ENCODE assay signal across 8 cellular contexts in genomic region chr10:102642553-102643345, GRCh38. TPM values are rescaled to one million over a fixed set of nuclear protein-coding genes. Genes with fewer than 3 reads are reported as not detected.
A peak's percentile ranks its signal among the peaks of the same experiment; 100 is the strongest.
DNase-seq lines count a peak whose midpoint lies in the region; ATAC-seq and TF ChIP-seq lines count a peak whose summit lies in the region.

No MANE protein-coding gene starts in this region.

- peaks cover 43% of the 10 kb centered on the region for H3K36me3 Mint-ChIP-seq in dendritic cell treated with granulocyte-macrophage colony-stimulating factor and Interleukin-4, amounts not matched to agents 40 ng/mL and 50 ng/mL, for 4 days (ENCODE audit: low read depth)

- TF ChIP-seq CTCF in WI38 (IDR thresholded peaks at IDR 0.05; ENCODE audit: low read depth, low read length), result no peak

- no peaks in the 10 kb centered on the region for H3K9me3 Mint-ChIP-seq in dendritic cell treated with granulocyte-macrophage colony-stimulating factor and Interleukin-4, amounts not matched to agents 40 ng/mL and 50 ng/mL, for 4 days

- H3K27ac Mint-ChIP-seq in dendritic cell treated with granulocyte-macrophage colony-stimulating factor and Interleukin-4, amounts not matched to agents 40 ng/mL and 50 ng/mL, for 4 days, result peak overlapping the region; percentile 99

- H3K4me1 Mint-ChIP-seq in dendritic cell treated with granulocyte-macrophage colony-stimulating factor and Interleukin-4, amounts not matched to agents 40 ng/mL and 50 ng/mL, for 4 days (ENCODE audit: low read depth), result peaks cover 34% of the 10 kb centered on the region

- peak overlapping the region; percentile 91 for H3K4me3 Mint-ChIP-seq in dendritic cell treated with granulocyte-macrophage colony-stimulating factor and Interleukin-4, amounts not matched to agents 40 ng/mL and 50 ng/mL, for 4 days

- intact Hi-C loops in dendritic cell treated with granulocyte-macrophage colony-stimulating factor and Interleukin-4, amounts not matched to agents 40 ng/mL and 50 ng/mL, for 4 days (cut with micrococcal nuclease), result loop anchor here (2.0 kb wide), 1 partner anchor 140 kb away; the partner anchor contains the start of genes ACTR1A and SUFU

- peak overlapping the region; percentile 93 for H3K4me3 ChIP-seq in WI38 (ENCODE audit: low read depth, low read length)

- ATAC-seq in left lobe of liver, result peak; percentile 16

- DNase-seq in NCI-H446 (lab: John Stamatoyannopoulos, UW), result peak; percentile 11 to 61
- DNase-seq in NCI-H446 treated with DMSO at 0.1 percent for 48 hours (lab: John Stamatoyannopoulos, UW), result no peak
- peak; percentile 71 for DNase-seq in LHCN-M2 (ENCODE audit: low read depth)
- DNase-seq in left lobe of liver (ENCODE audit: low spot score), result peak; percentile 82
- DNase-seq in stimulated activated CD8-positive, alpha-beta memory T cell treated with anti-CD3 and anti-CD28 coated beads, Interleukin-7, amount 100 ng/mL, for 24 hours (ENCODE audit: low read depth), result peak; percentile 21
- no peak for DNase-seq in NCI-H2029 treated with DMSO at 0.1 percent for 48 hours (lab: John Stamatoyannopoulos, UW)

- peaks cover 1% of the 10 kb centered on the region for H3K27me3 Mint-ChIP-seq in dendritic cell treated with granulocyte-macrophage colony-stimulating factor and Interleukin-4, amounts not matched to agents 40 ng/mL and 50 ng/mL, for 4 days

RNA-seq across cellular contexts. Expression of gene TRIM8, which starts 1.5 kb away (rescaled TPM):
- total RNA-seq in LHCN-M2 (2014; rRNA removed) (135 and 136 TPM in 2 replicates), left lobe of liver (39.1 TPM)
- 155 TPM for polyA plus RNA-seq in LHCN-M2 (2012)

Comparison
In these comparisons a context has a peak if more than half of its experiments do, and no peak if none do; other contexts are left out.
1. DNase-seq: peak in NCI-H446 (2 of 2), LHCN-M2 (single experiment), left lobe of liver (single experiment) and stimulated activated CD8-positive, alpha-beta memory T cell treated with anti-CD3 and anti-CD28 coated beads, Interleukin-7, amount 100 ng/mL, for 24 hours (single experiment); none in NCI-H446 treated with DMSO at 0.1 percent for 48 hours (single experiment) and NCI-H2029 treated with DMSO at 0.1 percent for 48 hours (single experiment).